Comparison of ENCODE assay signal across 17 cellular contexts in genomic region chr5:117859161-117859560, GRCh38.
DNase-seq lines count a peak whose midpoint lies in the region; ATAC-seq and TF ChIP-seq lines count a peak whose summit lies in the region.
"Had no signal": no experiment of that assay in that cellular context is flagged by ENCODE, and none has a peak within 500 bp of the region (broad histone marks: within the 10 kb centered on the region; RNA-seq: fewer than 3 reads in every experiment).

No MANE protein-coding gene starts in this region.

- H3K4me1 Mint-ChIP-seq in CD14-positive monocyte = peaks cover 46% of the 10 kb centered on the region

- peaks cover 0 to 5% (median 0%) of the 10 kb centered on the region in 7 donors for H3K9me3 Mint-ChIP-seq in CD14-positive monocyte
- H3K9me3 Mint-ChIP-seq: H9 had no signal

- H3K4me3 Mint-ChIP-seq in CD14-positive monocyte = peak overlapping the region in 1 of 2 donors; percentile 44
- H3K4me3 Mint-ChIP-seq: H9 had no signal

- intact Hi-C loops in CD14-positive monocyte (cut with micrococcal nuclease) = no loop called here

- no peaks in the 10 kb centered on the region for H3K36me3 Mint-ChIP-seq in CD14-positive monocyte

- no peaks in the 10 kb centered on the region for H3K27me3 Mint-ChIP-seq in CD14-positive monocyte (ENCODE audit: low read depth in 3 of 3)

- no peak for TF ChIP-seq CTCF in CD14-positive monocyte (IDR thresholded peaks at IDR 0.05)

- ATAC-seq in GM21360 (IDR thresholded peaks at IDR 0.05; ENCODE audit: unreplicated experiment) (peak; percentile 63), HG02763 (IDR thresholded peaks at IDR 0.05; ENCODE audit: unreplicated experiment) (no peak), HG03045 (IDR thresholded peaks at IDR 0.05; ENCODE audit: unreplicated experiment) (no peak)
- ATAC-seq: body of pancreas, lower lobe of right lung, Panc1 had no signal

- H3K27ac Mint-ChIP-seq in CD14-positive monocyte = peak overlapping the region; percentile 54 to 88 (median 78)
- H3K27ac Mint-ChIP-seq: activated T-helper 2 cell treated with anti-CD3 and anti-CD28 coated beads, Interferon-gamma antibody, Interleukin-2, Interleukin-4, amounts not matched to agents 10 μg/mL and 5 μg/mL and 100 μg/mL, durations not matched to agents 14 hours and 24 hours and 36 hours; H9 had no signal

- DNase-seq in CD14-positive monocyte (ENCODE audit: low spot score) = no peak
- DNase-seq in Kasumi-1 (lab: John Stamatoyannopoulos, UW) = peak; percentile 81 to 84
- DNase-seq in SIG-M5 treated with dmso at 0.1 percent for 504 hours (lab: John Stamatoyannopoulos, UW; ENCODE audit: unreplicated experiment) = peak; percentile 76
- DNase-seq in NCI-H526 treated with DMSO at 0.1 percent for 48 hours (lab: John Stamatoyannopoulos, UW) = no peak
- DNase-seq in cerebellar cortex (ENCODE audit: low spot score) = no peak
- DNase-seq: body of pancreas, cortex of kidney, H9, lower lobe of right lung, NCI-H1417, NCI-H69, T-helper 9 cell had no signal

Comparison
In these comparisons a context has a peak if more than half of its experiments do, and no peak if none do; other contexts are left out.
1. DNase-seq: peak in Kasumi-1 (2 of 2) and SIG-M5 treated with dmso at 0.1 percent for 504 hours (single experiment); none in CD14-positive monocyte (single experiment), NCI-H526 treated with DMSO at 0.1 percent for 48 hours (single experiment) and cerebellar cortex (single experiment).